ENCODE assay signal across 21 cellular contexts in the genomic region with DNA sequence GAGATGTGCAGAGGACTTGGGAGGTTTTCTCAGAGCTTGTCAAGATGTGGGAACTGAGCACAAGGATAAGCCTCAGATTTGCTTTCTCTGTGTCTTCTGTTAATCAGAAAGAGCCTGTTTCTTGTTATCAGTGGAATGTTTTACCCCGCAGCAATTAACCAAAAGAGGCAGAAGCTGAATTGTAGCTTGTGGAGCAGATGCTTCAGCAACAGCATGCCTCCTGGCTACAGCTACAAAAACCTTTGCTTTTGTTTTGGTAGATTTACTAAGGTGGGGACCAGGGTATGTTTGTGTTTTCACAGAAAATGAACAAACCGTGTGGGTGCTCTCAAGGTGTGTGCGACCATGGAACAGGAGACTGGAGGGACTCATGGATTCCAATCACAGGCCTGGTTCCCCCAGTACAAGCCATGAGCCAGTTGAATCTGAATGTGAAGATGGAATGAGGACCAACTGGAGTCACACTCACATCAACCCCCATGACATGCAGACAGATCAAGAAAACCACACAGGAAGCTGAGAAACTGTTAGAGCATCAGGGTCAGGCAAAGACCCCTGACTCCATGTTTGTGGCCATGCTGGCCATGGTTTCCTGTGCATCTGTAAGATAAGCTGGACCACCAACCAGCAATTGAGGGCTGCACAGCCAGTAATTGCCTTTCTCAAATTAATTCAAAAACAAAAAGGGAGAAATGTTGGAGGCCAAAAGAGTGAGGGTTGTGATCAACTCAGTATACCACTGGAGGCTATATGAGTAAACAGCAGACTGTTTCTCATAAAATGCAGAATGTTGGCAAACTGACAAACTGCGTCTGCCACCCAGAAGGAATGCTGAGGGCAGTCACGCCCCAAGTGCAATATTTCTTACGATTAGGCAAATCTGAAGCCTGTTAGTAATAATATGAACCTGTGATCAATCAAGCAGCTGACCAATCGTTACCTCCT. TPM values are rescaled to one million over a fixed set of nuclear protein-coding genes. Genes with fewer than 3 reads are reported as not detected.
DNase-seq lines count a peak whose midpoint lies in the region; ATAC-seq and TF ChIP-seq lines count a peak whose summit lies in the region.
"Had no signal": no experiment of that assay in that cellular context is flagged by ENCODE, and none has a peak within 500 bp of the region (broad histone marks: within the 10 kb centered on the region; RNA-seq: fewer than 3 reads in every experiment).

No MANE protein-coding gene starts in this region.

- H3K4me3 Mint-ChIP-seq in activated naive CD4-positive, alpha-beta T cell treated with anti-CD3 and anti-CD28 coated beads for 36 hours = no peak overlapping the region
- H3K4me3 Mint-ChIP-seq: activated CD4-positive, alpha-beta T cell treated with anti-CD3 and anti-CD28 coated beads, Interleukin-2, amount 10 ng/mL, durations not matched to agents 7 days and 5 days had no signal

- ATAC-seq in GM21526 (IDR thresholded peaks at IDR 0.05; ENCODE audit: low FRiP score, unreplicated experiment) = peak; percentile 16
- ATAC-seq in RWPE2 (ENCODE audit: low read depth) = peak; percentile 59

- no peaks in the 10 kb centered on the region for H3K36me3 Mint-ChIP-seq in activated naive CD4-positive, alpha-beta T cell treated with anti-CD3 and anti-CD28 coated beads for 36 hours (ENCODE audit: low read depth)

- H3K4me1 ChIP-seq in RWPE2 (ENCODE audit: insufficient read depth, poor library complexity, severe bottlenecking) = peaks cover 3% of the 10 kb centered on the region

- TF ChIP-seq CTCF in AG09309 (IDR thresholded peaks at IDR 0.05; ENCODE audit: control insufficient read depth, insufficient read depth, low read depth, low read length, missing control alignments) (no peak), RWPE2 (IDR thresholded peaks at IDR 0.05; ENCODE audit: poor library complexity, severe bottlenecking) (no peak), fibroblast of villous mesenchyme (IDR thresholded peaks at IDR 0.05; ENCODE audit: insufficient read depth, low read depth, low read length) (no peak)

- no peaks in the 10 kb centered on the region for H3K9me3 Mint-ChIP-seq in activated naive CD4-positive, alpha-beta T cell treated with anti-CD3 and anti-CD28 coated beads for 36 hours
- H3K9me3 Mint-ChIP-seq: activated CD4-positive, alpha-beta T cell treated with anti-CD3 and anti-CD28 coated beads, Interleukin-2, amount 10 ng/mL, durations not matched to agents 7 days and 5 days had no signal

- intact Hi-C loops in activated naive CD4-positive, alpha-beta T cell treated with anti-CD3 and anti-CD28 coated beads for 36 hours (cut with micrococcal nuclease) = no loop called here

- no peaks in the 10 kb centered on the region for H3K27me3 ChIP-seq in RWPE2 (ENCODE audit: insufficient read depth, poor library complexity, severe bottlenecking)

- peak overlapping the region; percentile 10 for H3K27ac ChIP-seq in RWPE2 (ENCODE audit: poor library complexity, severe bottlenecking)
- H3K27ac ChIP-seq: C4-2B had no signal

- CTCF ChIA-PET in activated naive CD4-positive, alpha-beta T cell treated with anti-CD3 and anti-CD28 coated beads for 36 hours (lab: Charles Lee) = interaction anchor here (0.6 to 2.4 kb wide), 3 partner anchors 20 to 255 kb away, joined by 3 to 6 read pairs (median 4); no protein-coding TSS in a partner anchor

- H3K36me3 ChIP-seq in RWPE2 (ENCODE audit: low read depth) = no peaks in the 10 kb centered on the region

- H3K27me3 Mint-ChIP-seq in activated naive CD4-positive, alpha-beta T cell treated with anti-CD3 and anti-CD28 coated beads for 36 hours (ENCODE audit: low read depth) = peaks cover 17% of the 10 kb centered on the region

- H3K9me3 ChIP-seq in RWPE2 (ENCODE audit: severe bottlenecking) = no peaks in the 10 kb centered on the region

- H3K4me3 ChIP-seq in AG09309 (ENCODE audit: control insufficient read depth, low read depth, low read length) (no peak overlapping the region), RWPE2 (ENCODE audit: severe bottlenecking) (no peak overlapping the region), fibroblast of villous mesenchyme (ENCODE audit: low read depth, low read length) (no peak overlapping the region)
- H3K4me3 ChIP-seq: lung had no signal

- no peaks in the 10 kb centered on the region for H3K4me1 Mint-ChIP-seq in activated naive CD4-positive, alpha-beta T cell treated with anti-CD3 and anti-CD28 coated beads for 36 hours (ENCODE audit: low read depth)

- H3K27ac Mint-ChIP-seq in activated naive CD4-positive, alpha-beta T cell treated with anti-CD3 and anti-CD28 coated beads for 36 hours = no peak overlapping the region

- peak; percentile 62 for DNase-seq in AG09309 (ENCODE audit: low read depth)
- DNase-seq in RWPE2 (ENCODE audit: low spot score) = no peak
- peak; percentile 35 for DNase-seq in fibroblast of villous mesenchyme (ENCODE audit: low read depth)
- no peak for DNase-seq in mesenteric fat pad (ENCODE audit: low spot score)
- DNase-seq in AML-193 (lab: John Stamatoyannopoulos, UW) = no peak
- DNase-seq in activated naive CD4-positive, alpha-beta T cell treated with anti-CD3 and anti-CD28 coated beads for 36 hours = no peak
- no peak for DNase-seq in SW480 (ENCODE audit: low spot score)
- DNase-seq: activated CD4-positive, alpha-beta T cell treated with anti-CD3 and anti-CD28 coated beads, Interleukin-2, amount 10 ng/mL, durations not matched to agents 7 days and 5 days; activated T-cell treated with anti-CD3 and anti-CD28 coated beads, Interleukin-2, amount 50 U/mL, for 48 hours; cerebellar nuclear complex; DMS79; NCI-H1105; NCI-H226; NK-92 treated with Interleukin-12 subunit alpha and Interleukin-12 subunit beta, amount 100 ng/mL, for 24 hours; SIG-M5 had no signal

RNA-seq across cellular contexts. Expression of a gene that starts 6.8 kb away (rescaled TPM):
- total RNA-seq in fibroblast of villous mesenchyme (not detected in 2 replicates), mesenteric fat pad (not detected)
- not detected for total RNA-seq in activated naive CD4-positive, alpha-beta T cell treated with anti-CD3 and anti-CD28 coated beads for 36 hours
- total RNA-seq: activated CD4-positive, alpha-beta T cell treated with anti-CD3 and anti-CD28 coated beads, Interleukin-2, amount 10 ng/mL, durations not matched to agents 7 days and 5 days; glomerular endothelial cell; renal cortical epithelial cell; subcutaneous adipose tissue had no signal

Comparison
In these comparisons a context has a peak if more than half of its experiments do, and no peak if none do; other contexts are left out.
1. DNase-seq: peak in AG09309 (single experiment) and fibroblast of villous mesenchyme (single experiment); none in RWPE2 (single experiment), mesenteric fat pad (single experiment), AML-193 (0 of 2), activated naive CD4-positive, alpha-beta T cell treated with anti-CD3 and anti-CD28 coated beads for 36 hours (single experiment) and SW480 (single experiment).